ENCODE assay signal across 8 cellular contexts in the genomic region with DNA sequence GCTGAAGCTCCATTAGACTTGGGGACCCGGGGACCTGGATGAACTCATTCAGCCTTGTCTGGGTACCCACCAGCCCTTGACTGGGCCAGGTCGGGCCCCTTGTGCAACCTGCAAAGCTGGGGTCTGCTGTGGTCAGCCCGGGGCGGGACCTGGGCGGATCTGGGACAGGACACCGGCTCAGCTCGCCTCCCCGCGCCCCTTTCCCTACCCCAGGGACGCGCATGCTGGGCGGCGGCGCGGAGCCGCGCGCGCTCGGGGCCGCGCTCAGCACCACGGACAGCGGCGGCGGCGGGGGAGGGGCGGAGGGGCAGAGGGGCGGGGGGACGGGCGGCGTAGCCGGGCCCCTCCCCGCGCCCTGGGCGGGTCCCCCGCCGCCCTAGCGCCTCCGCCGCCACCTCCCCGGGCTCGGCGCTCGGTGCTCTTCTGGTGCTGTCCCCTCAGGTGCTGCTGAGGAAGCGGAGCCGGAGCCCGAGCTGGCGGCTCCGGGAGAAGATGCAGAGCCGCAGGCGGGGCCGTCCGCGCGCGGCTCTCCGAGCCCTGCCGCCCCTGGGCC. TPM values are rescaled to one million over a fixed set of nuclear protein-coding genes. Genes with fewer than 3 reads are reported as not detected.
DNase-seq lines count a peak whose midpoint lies in the region; ATAC-seq and TF ChIP-seq lines count a peak whose summit lies in the region.

No MANE protein-coding gene starts in this region.

- intact Hi-C loops in MCF 10A (cut with micrococcal nuclease), result no loop called here

- POLR2A ChIA-PET in MCF 10A (lab: Yijun Ruan, JAX), result interaction anchor here (0.9 kb wide), 1 partner anchor 55 kb away, joined by 3 read pairs; no protein-coding TSS in a partner anchor

- DNase-seq in ACHN (peak; percentile 74), HT1080 (ENCODE audit: low read depth) (peak; percentile 29), MCF 10A (ENCODE audit: unreplicated experiment) (no peak), kidney tubule cell (ENCODE audit: low spot score) (peak; percentile 50), SHP77 treated with DMSO at 0.1 percent for 48 hours (lab: John Stamatoyannopoulos, UW) (no peak), mucosa of gallbladder (ENCODE audit: low spot score) (no peak)

- H3K27me3 Mint-ChIP-seq in MCF 10A (ENCODE audit: insufficient read depth, unreplicated experiment), result peaks cover 26% of the 10 kb centered on the region

- no peaks in the 10 kb centered on the region for H3K9me3 Mint-ChIP-seq in MCF 10A (ENCODE audit: unreplicated experiment)

- H3K4me1 Mint-ChIP-seq in MCF 10A (ENCODE audit: insufficient read depth, unreplicated experiment), result no peaks in the 10 kb centered on the region

- in situ Hi-C loops in ACHN (cut with HindIII; ENCODE audit: low pct_ligation_motif_present, low pct_unique_long_range_greater_than_20kb, low sequenced_read_pairs), result no loop called here

- peaks cover 6% of the 10 kb centered on the region for H3K36me3 Mint-ChIP-seq in MCF 10A (ENCODE audit: insufficient read depth, unreplicated experiment)

- ATAC-seq in HG03045 (IDR thresholded peaks at IDR 0.05; ENCODE audit: unreplicated experiment) (no peak), GM21515 (IDR thresholded peaks at IDR 0.05; ENCODE audit: unreplicated experiment) (no peak)

- TF ChIP-seq CTCF in MCF 10A (IDR thresholded peaks at IDR 0.05; ENCODE audit: unreplicated experiment), result no peak

- no TSS peak for BruUV-seq in MCF 10A (replicated peaks; lab: Mats Ljungman, UMichigan)

- peak overlapping the region; percentile 46 for H3K4me3 Mint-ChIP-seq in MCF 10A (ENCODE audit: unreplicated experiment)

- CTCF ChIA-PET in MCF 10A (lab: Yijun Ruan, JAX), result interaction anchor here (0.6 to 1.0 kb wide), 4 partner anchors 58 to 205 kb away, joined by 3 read pairs; no protein-coding TSS in a partner anchor

- no peak overlapping the region for H3K27ac Mint-ChIP-seq in MCF 10A (ENCODE audit: low read depth, unreplicated experiment)

RNA-seq across cellular contexts. Expression of a gene that starts 7.4 kb away (rescaled TPM):
- 39.8 and 47.9 TPM in 2 replicates for total RNA-seq in HT1080 (2014; rRNA removed; shearing (Covaris generic))
- 42.8 and 45.5 TPM in 2 replicates for polyA plus RNA-seq in HT1080 (2015; cell fraction: cytosol; rRNA removed)
- polyA plus RNA-seq in HT1080 (2015; cell fraction: nucleus; rRNA removed), result 56.2 and 75.2 TPM in 2 replicates
- total RNA-seq in MCF 10A (2022) (26.1 and 33.6 TPM in 2 replicates), mucosa of gallbladder (25.4 TPM)

RNA-seq across cellular contexts. Expression of a gene that starts 7.7 kb away (rescaled TPM):
- total RNA-seq in HT1080 (2014; rRNA removed; shearing (Covaris generic)), result 4.3 and 12.0 TPM in 2 replicates
- polyA plus RNA-seq in HT1080 (2015; cell fraction: cytosol; rRNA removed), result 3.5 and 3.9 TPM in 2 replicates
- polyA plus RNA-seq in HT1080 (2015; cell fraction: nucleus; rRNA removed), result 6.4 and 6.5 TPM in 2 replicates
- total RNA-seq in MCF 10A (2022), result 1.6 and 1.9 TPM in 2 replicates
- 4.3 TPM for total RNA-seq in mucosa of gallbladder

RNA-seq across cellular contexts. Expression of a gene that starts 8.1 kb away (rescaled TPM):
- 2.8 and 3.8 TPM in 2 replicates for total RNA-seq in HT1080 (2014; rRNA removed; shearing (Covaris generic))
- 1.4 and 2.0 TPM in 2 replicates for polyA plus RNA-seq in HT1080 (2015; cell fraction: cytosol; rRNA removed)
- 0.17 and 0.95 TPM in 2 replicates for polyA plus RNA-seq in HT1080 (2015; cell fraction: nucleus; rRNA removed)
- total RNA-seq in MCF 10A (2022) (3.2 and 4.5 TPM in 2 replicates), mucosa of gallbladder (10.4 TPM)

RNA-seq across cellular contexts. Expression of a gene that starts 13.9 kb away (rescaled TPM):
- total RNA-seq in HT1080 (2014; rRNA removed; shearing (Covaris generic)), result 25.6 and 26.2 TPM in 2 replicates
- polyA plus RNA-seq in HT1080 (2015; cell fraction: cytosol; rRNA removed), result 16.7 and 21.9 TPM in 2 replicates
- 36.8 and 45.7 TPM in 2 replicates for polyA plus RNA-seq in HT1080 (2015; cell fraction: nucleus; rRNA removed)
- 12.8 and 14.5 TPM in 2 replicates for total RNA-seq in MCF 10A (2022)
- total RNA-seq in mucosa of gallbladder, result 34.4 TPM

RNA-seq across cellular contexts. Expression of a gene that starts 14.0 kb away (rescaled TPM):
- total RNA-seq in HT1080 (2014; rRNA removed; shearing (Covaris generic)), result 0.27 and 2.5 TPM in 2 replicates
- 1.2 and 2.2 TPM in 2 replicates for polyA plus RNA-seq in HT1080 (2015; cell fraction: cytosol; rRNA removed)
- polyA plus RNA-seq in HT1080 (2015; cell fraction: nucleus; rRNA removed), result 2.9 and 4.9 TPM in 2 replicates
- 0.54 and 0.65 TPM in 2 replicates for total RNA-seq in MCF 10A (2022)
- 6.4 TPM for total RNA-seq in mucosa of gallbladder

Comparison
In these comparisons a context has a peak if more than half of its experiments do, and no peak if none do; other contexts are left out.
1. DNase-seq: peak in ACHN (single experiment), HT1080 (single experiment) and kidney tubule cell (single experiment); none in MCF 10A (single experiment), SHP77 treated with DMSO at 0.1 percent for 48 hours (single experiment) and mucosa of gallbladder (single experiment).